ENCODE assay signal across 17 cellular contexts in the genomic region with DNA sequence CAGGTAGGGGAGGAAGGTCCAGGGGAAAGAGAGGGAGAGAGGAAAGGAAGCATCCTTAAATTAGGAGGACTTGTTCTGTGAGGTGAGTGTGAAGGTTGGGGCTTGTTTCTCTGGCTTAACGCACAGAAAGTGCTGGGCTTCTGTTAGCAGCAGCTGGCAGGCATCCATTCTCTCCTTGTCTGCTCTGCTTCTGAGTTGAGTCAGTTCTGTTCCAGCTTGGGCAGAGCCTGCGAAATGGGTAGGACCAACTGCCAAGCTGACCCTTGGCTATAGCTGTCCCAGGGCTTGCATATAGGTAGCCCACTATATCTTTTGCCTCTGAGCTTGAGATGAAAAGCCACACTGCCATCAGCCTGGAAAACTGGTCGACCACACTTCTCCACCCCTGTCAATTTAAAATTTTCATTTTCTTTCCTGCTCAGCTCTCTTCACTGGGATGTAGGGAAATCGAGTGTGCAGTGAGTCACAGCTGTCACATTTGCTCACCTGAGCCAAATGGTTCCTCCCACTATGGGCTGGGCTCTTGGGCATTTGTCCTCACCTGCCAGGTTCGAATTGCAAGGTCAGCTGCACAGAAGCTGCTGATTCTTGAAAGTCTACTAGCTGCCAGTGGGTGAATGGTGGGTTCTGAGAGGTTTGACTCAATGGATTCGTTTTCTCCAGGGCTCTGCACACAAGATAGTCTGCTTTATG.
DNase-seq lines count a peak whose midpoint lies in the region; ATAC-seq and TF ChIP-seq lines count a peak whose summit lies in the region.
"Had no signal": no experiment of that assay in that cellular context is flagged by ENCODE, and none has a peak within 500 bp of the region (broad histone marks: within the 10 kb centered on the region; RNA-seq: fewer than 3 reads in every experiment).

No MANE protein-coding gene starts in this region.

- H3K36me3 ChIP-seq in colonic mucosa (no peaks in the 10 kb centered on the region), mucosa of descending colon (ENCODE audit: low read depth) (no peaks in the 10 kb centered on the region)
- H3K36me3 ChIP-seq: cardiac muscle cell had no signal

- H3K4me3 ChIP-seq in colonic mucosa (no peak overlapping the region), mucosa of descending colon (no peak overlapping the region)
- H3K4me3 ChIP-seq: cardiac muscle cell had no signal

- H3K4me1 ChIP-seq in colonic mucosa (no peaks in the 10 kb centered on the region), mucosa of descending colon (ENCODE audit: low read depth) (no peaks in the 10 kb centered on the region)

- no peaks in the 10 kb centered on the region for H3K9me3 ChIP-seq in colonic mucosa
- H3K9me3 ChIP-seq in mucosa of descending colon, result no peaks in the 10 kb centered on the region

- no peaks in the 10 kb centered on the region for H3K27me3 ChIP-seq in colonic mucosa
- H3K27me3 ChIP-seq: cardiac muscle cell had no signal

- TF ChIP-seq CTCF in colonic mucosa (IDR thresholded peaks at IDR 0.05) (no peak), mucosa of descending colon (IDR thresholded peaks at IDR 0.05) (no peak)

- peak; percentile 75 for DNase-seq in DMS79 treated with DMSO at 0.1 percent for 48 hours (lab: John Stamatoyannopoulos, UW)
- DNase-seq in NCI-H2029 treated with DMSO at 0.1 percent for 48 hours (lab: John Stamatoyannopoulos, UW), result peak; percentile 30
- peak; percentile 23 for DNase-seq in colonic mucosa
- peak in 2 of 3 donors; percentile 27 to 29 for DNase-seq in mucosa of descending colon
- no peak for DNase-seq in T-helper 1 cell
- no peak for DNase-seq in activated naive CD4-positive, alpha-beta T cell treated with anti-CD3 and anti-CD28 coated beads, Interleukin-2, amount 50 U/mL, for 16 hours
- DNase-seq in inferior parietal cortex (ENCODE audit: extremely low spot score), result no peak
- DNase-seq in SKM-1 (lab: John Stamatoyannopoulos, UW; ENCODE audit: unreplicated experiment), result no peak
- DNase-seq: activated CD4-positive, alpha-beta memory T cell treated with anti-CD3 and anti-CD28 coated beads for 36 hours; activated T-cell treated with anti-CD3 and anti-CD28 coated beads, Interleukin-2, amount 50 U/mL, for 72 hours; AML-193; hypothalamus; Karpas-422; stimulated activated CD4-positive, alpha-beta T cell treated with anti-CD3 and anti-CD28 coated beads, Interleukin-15, amount 100 ng/mL, for 24 hours; substantia nigra had no signal

- no peak overlapping the region for H3K9ac ChIP-seq in colonic mucosa (ENCODE audit: low read depth in 2 of 2, low read length in 2 of 2)

- intact Hi-C loops in colonic mucosa (cut with DNase I), result no loop called here
- intact Hi-C loops in mucosa of descending colon (cut with DNase I, micrococcal nuclease), result no loop called here

- H3K27ac ChIP-seq in colonic mucosa, result no peak overlapping the region
- H3K27ac ChIP-seq: cardiac muscle cell had no signal

- ATAC-seq in mucosa of descending colon, result peak; percentile 96
- ATAC-seq: activated T-cell treated with anti-CD3 and anti-CD28 coated beads, Interleukin-2, amount 50 U/mL, for 72 hours; SK-N-SH treated with all-trans-retinoic acid at 6 μM for 48 hours had no signal

Comparison
In these comparisons a context has a peak if more than half of its experiments do, and no peak if none do; other contexts are left out.
1. DNase-seq: peak in DMS79 treated with DMSO at 0.1 percent for 48 hours (single experiment), NCI-H2029 treated with DMSO at 0.1 percent for 48 hours (single experiment), colonic mucosa (single experiment) and mucosa of descending colon (2 of 3); none in T-helper 1 cell (0 of 5), activated naive CD4-positive, alpha-beta T cell treated with anti-CD3 and anti-CD28 coated beads, Interleukin-2, amount 50 U/mL, for 16 hours (single experiment), inferior parietal cortex (single experiment) and SKM-1 (single experiment).